1 cellular context compared by ENCODE assay signal in genomic region chr7:79455173-79455790, GRCh38.
TF ChIP-seq lines count a peak whose summit lies in the region.

No MANE protein-coding gene starts in this region.

TF ChIP-seq in endothelial cell of umbilical vein, 7 proteins besides CTCF, POLR2A, EP300 and RAD21:
- no peak for TF ChIP-seq FOS (IDR thresholded peaks at IDR 0.05; ENCODE audit: borderline replicate concordance, insufficient read depth, low read length)
- no peak for TF ChIP-seq GATA2 (IDR thresholded peaks at IDR 0.05; ENCODE audit: insufficient read depth, insufficient read length, low read depth, low read length)
- no peak for TF ChIP-seq EZH2 (IDR thresholded peaks at IDR 0.05; ENCODE audit: borderline replicate concordance, low read depth, low read length, severe bottlenecking)
- TF ChIP-seq MYC (IDR thresholded peaks at IDR 0.05; ENCODE audit: low read depth, low read length): no peak
- TF ChIP-seq POLR2AphosphoS5 (IDR thresholded peaks at IDR 0.05; ENCODE audit: insufficient read depth, low read depth, low read length): no peak
- no peak for TF ChIP-seq JUN (IDR thresholded peaks at IDR 0.05; ENCODE audit: borderline replicate concordance, insufficient read depth, insufficient read length, low read depth)
- TF ChIP-seq MAX (IDR thresholded peaks at IDR 0.05; ENCODE audit: insufficient read depth, insufficient read length): no peak
